1 cellular context compared by ENCODE assay signal in genomic region chr12:121443193-121443829, GRCh38.
TF ChIP-seq lines count a peak whose summit lies in the region.

No MANE protein-coding gene starts in this region.

TF ChIP-seq in GM12878, 131 proteins besides CTCF, POLR2A, EP300 and RAD21 (continued from another document):
- TF ChIP-seq PKNOX1 (IDR thresholded peaks at IDR 0.05) (no peak), POLR2AphosphoS5 (IDR thresholded peaks at IDR 0.05; ENCODE audit: low read length) (0 out of 2 replicates have a peak, but pooled peaks have one; percentile 19), RELB (IDR thresholded peaks at IDR 0.05; ENCODE audit: low read depth) (0 out of 2 replicates have a peak, but pooled peaks have one; percentile 30), SREBF2 (IDR thresholded peaks at IDR 0.05; ENCODE audit: low read length) (no peak), ZSCAN29 (IDR thresholded peaks at IDR 0.05) (no peak), CHD2 (IDR thresholded peaks at IDR 0.05; ENCODE audit: borderline replicate concordance, low read depth, low read length) (no peak), SMARCA5 (IDR thresholded peaks at IDR 0.05) (no peak), NFIC (IDR thresholded peaks at IDR 0.05; ENCODE audit: low read depth, low read length) (no peak), JUNB (IDR thresholded peaks at IDR 0.05) (no peak), NR2C2 (IDR thresholded peaks at IDR 0.05; ENCODE audit: borderline replicate concordance, control insufficient read depth, insufficient read length, low read depth) (no peak), ATF7 (IDR thresholded peaks at IDR 0.05; ENCODE audit: low read depth) (no peak), CBX5 (IDR thresholded peaks at IDR 0.05; ENCODE audit: low read depth) (no peak), KLF5 (IDR thresholded peaks at IDR 0.05; ENCODE audit: partially characterized antibody) (no peak), ATF2 (IDR thresholded peaks at IDR 0.05; ENCODE audit: low read length) (no peak), HDAC2 (IDR thresholded peaks at IDR 0.05) (no peak), YY1 (IDR thresholded peaks at IDR 0.05; ENCODE audit: low read depth, low read length) (peak; percentile 57; the same call in 1 of the 2 replicates), RFX5 (IDR thresholded peaks at IDR 0.05; ENCODE audit: low read depth, low read length) (no peak), ASH2L (IDR thresholded peaks at IDR 0.05; ENCODE audit: borderline replicate concordance, low read depth) (no peak), CHD4 (IDR thresholded peaks at IDR 0.05) (no peak), MEF2B (IDR thresholded peaks at IDR 0.05; ENCODE audit: partially characterized antibody, poor library complexity, severe bottlenecking) (no peak), IKZF1 (conservative IDR thresholded peaks at IDR 0.05) (0 out of 2 replicates have a peak, but pooled peaks have one; percentile 25), ZNF24 (IDR thresholded peaks at IDR 0.05) (no peak), KAT2A (conservative IDR thresholded peaks at IDR 0.05; ENCODE audit: control insufficient read depth, low read depth, low read length) (no peak), SIN3A (IDR thresholded peaks at IDR 0.05; ENCODE audit: low read depth, low read length) (no peak), HSF1 (IDR thresholded peaks at IDR 0.05; ENCODE audit: low read depth, low read length) (no peak)
